15 cellular contexts compared by ENCODE assay signal in the genomic region with DNA sequence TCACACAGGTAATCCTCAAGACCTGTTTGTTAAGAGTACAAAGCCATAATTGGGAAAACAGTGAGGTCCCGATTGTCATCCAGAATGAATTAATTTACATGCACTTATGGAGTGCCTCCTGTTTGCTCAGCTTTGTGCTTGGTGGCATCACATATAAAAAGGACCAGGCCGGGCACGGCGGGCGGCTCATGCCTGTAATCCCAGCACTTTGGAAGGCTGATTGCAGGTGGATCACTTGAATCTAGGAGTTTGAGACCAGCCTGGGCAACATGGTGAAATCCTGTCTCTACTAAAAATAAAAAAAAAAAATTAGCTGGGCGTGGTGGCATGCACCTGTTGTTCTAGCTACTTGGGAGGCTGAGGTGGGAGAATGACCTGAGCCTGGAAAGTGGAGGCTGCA.
DNase-seq lines count a peak whose midpoint lies in the region; ATAC-seq and TF ChIP-seq lines count a peak whose summit lies in the region.
"Had no signal": no experiment of that assay in that cellular context is flagged by ENCODE, and none has a peak within 500 bp of the region (broad histone marks: within the 10 kb centered on the region; RNA-seq: fewer than 3 reads in every experiment).

No MANE protein-coding gene starts in this region.

- intact Hi-C loops in OCI-LY7 (cut with micrococcal nuclease; ENCODE audit: unreplicated experiment) (no loop called here), tibial artery (cut with DNase I; ENCODE audit: low total_unique reads) (loop anchor here (5.0 kb wide), 1 partner anchor 82 kb away; no protein-coding TSS in a partner anchor)

- no peak overlapping the region for H3K4me2 ChIP-seq in OCI-LY7 (ENCODE audit: low read length)

- H3K79me2 ChIP-seq in OCI-LY7 (ENCODE audit: insufficient read depth, low read depth, low read length): no peaks in the 10 kb centered on the region

- CTCF ChIA-PET in OCI-LY7 (lab: Charles Lee; ENCODE audit: unreplicated experiment): interaction anchor here (0.8 kb wide), 1 partner anchor 56 kb away, joined by 3 read pairs; no protein-coding TSS in a partner anchor

- no TSS peak for BruUV-seq in OCI-LY7 (replicated peaks; lab: Mats Ljungman, UMichigan)

- H4K20me1 ChIP-seq in OCI-LY7 (ENCODE audit: insufficient read depth, low read length): no peaks in the 10 kb centered on the region

- H3K36me3 ChIP-seq in OCI-LY7 (ENCODE audit: insufficient read depth, low read length): no peaks in the 10 kb centered on the region
- no peaks in the 10 kb centered on the region for H3K36me3 ChIP-seq in tibial artery
- H3K36me3 ChIP-seq: BE2C, HAP-1 had no signal

- H3K27ac ChIP-seq in OCI-LY7 (ENCODE audit: low read depth, low read length, poor library complexity, severe bottlenecking) (no peak overlapping the region), tibial artery (peak overlapping the region; percentile 63 to 81)
- H3K27ac ChIP-seq: C4-2B had no signal

- ATAC-seq in left lobe of liver (no peak), GM21367 (IDR thresholded peaks at IDR 0.05; ENCODE audit: unreplicated experiment) (no peak)
- ATAC-seq: GM12878 had no signal

- peak overlapping the region; percentile 73; the same call in 1 of the 2 replicates for H2AFZ ChIP-seq in OCI-LY7 (ENCODE audit: low read length)
- H2AFZ ChIP-seq: GM23248 had no signal

- H3K4me1 ChIP-seq in OCI-LY7 (ENCODE audit: insufficient read depth, low read length, poor library complexity, severe bottlenecking) (peaks cover 70% of the 10 kb centered on the region), tibial artery (peaks cover 0 to 99% (median 75%) of the 10 kb centered on the region in 4 donors)
- H3K4me1 ChIP-seq: BE2C, HAP-1 had no signal

- POLR2A ChIA-PET in OCI-LY7 (lab: Charles Lee): interaction anchor here (0.8 kb wide), 1 partner anchor 16 kb away, joined by 5 read pairs; no protein-coding TSS in a partner anchor

- H3K4me3 ChIP-seq in OCI-LY7 (ENCODE audit: low read depth, low read length, poor library complexity, severe bottlenecking) (no peak overlapping the region), tibial artery (no peak overlapping the region)
- H3K4me3 ChIP-seq: GM12878, GM23248, HAP-1 had no signal

- H3K9me3 ChIP-seq in OCI-LY7 (ENCODE audit: low read length): no peaks in the 10 kb centered on the region; the same call in 1 of the 2 replicates
- H3K9me3 ChIP-seq in tibial artery: no peaks in the 10 kb centered on the region
- H3K9me3 ChIP-seq: BE2C, HAP-1 had no signal

- H3K9me2 ChIP-seq in OCI-LY7 (ENCODE audit: insufficient read depth, low read length): no peaks in the 10 kb centered on the region

- no peak for DNase-seq in OCI-LY7 (ENCODE audit: low spot score)
- DNase-seq in left lobe of liver (ENCODE audit: low spot score): peak; percentile 2
- no peak for DNase-seq in tibial artery
- no peak for DNase-seq in iPS-NIHi7 (ENCODE audit: extremely low spot score)
- DNase-seq in COLO668 (lab: John Stamatoyannopoulos, UW; ENCODE audit: unreplicated experiment): no peak
- DNase-seq: ACHN; BE2C; Calu3; CD4-positive, alpha-beta T cell; DMS79 treated with DMSO at 0.1 percent for 48 hours had no signal

- TF ChIP-seq CTCF in OCI-LY7 (conservative IDR thresholded peaks at IDR 0.05; ENCODE audit: low read length) (no peak), tibial artery (IDR thresholded peaks at IDR 0.05) (no peak)

- H3K27me3 ChIP-seq in tibial artery: no peaks in the 10 kb centered on the region
